ENCODE assay signal across 10 cellular contexts in genomic region chr7:52369922-52370321, GRCh38.
"Had no signal": no experiment of that assay in that cellular context is flagged by ENCODE, and none has a peak within 500 bp of the region (broad histone marks: within the 10 kb centered on the region; RNA-seq: fewer than 3 reads in every experiment).

No MANE protein-coding gene starts in this region.

- H3K4me2 ChIP-seq: KMS-11 had no signal

- H3K4me3 ChIP-seq: GM23248 had no signal

- H2AFZ ChIP-seq: GM23248 had no signal

- FAIRE-seq: H54 had no signal

- H3K27ac ChIP-seq: GM23248, HL-60, KMS-11 had no signal

- DNase-seq: GM23248, GOT3, H9, HCEC 1CT, IMR-90, Karpas-422, KBM-7 had no signal

- H3K9ac ChIP-seq: GM23248, KMS-11 had no signal
